29 cellular contexts compared by ENCODE assay signal in the genomic region with DNA sequence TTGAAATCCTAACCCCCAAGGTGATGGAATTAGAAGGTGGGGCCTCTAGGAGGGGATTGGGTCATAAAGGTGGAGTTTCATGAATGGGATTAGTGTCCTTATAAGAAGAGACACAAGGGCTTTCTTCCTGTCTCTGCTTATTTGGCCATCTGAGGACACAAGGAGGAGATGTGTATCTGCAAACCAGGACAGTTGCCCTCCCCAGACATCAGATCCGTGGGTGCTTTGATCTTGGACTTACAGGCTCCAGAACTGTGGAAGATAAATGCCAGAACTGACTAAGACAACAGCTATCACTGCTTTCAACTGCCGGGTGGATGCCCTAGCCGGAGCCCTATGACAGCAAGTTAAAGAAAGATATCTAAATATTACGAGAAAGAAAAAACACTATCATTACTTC.
"Had no signal": no experiment of that assay in that cellular context is flagged by ENCODE, and none has a peak within 500 bp of the region (broad histone marks: within the 10 kb centered on the region; RNA-seq: fewer than 3 reads in every experiment).

No MANE protein-coding gene starts in this region.

- H3K36me3 Mint-ChIP-seq: memory B cell; mesothelial cell of epicardium; naive B cell; natural killer cell treated with Interleukin-12 subunit alpha and Interleukin-12 subunit beta and Interleukin-15 and Interleukin-18, amount 100 ng/mL, for 72 hours; stimulated activated effector memory CD8-positive, alpha-beta T cell treated with anti-CD3 and anti-CD28 coated beads, Interleukin-12 subunit alpha, Interleukin-12 subunit beta, amount 100 ng/mL, for 72 hours had no signal

- H3K9me3 Mint-ChIP-seq: dendritic cell treated with granulocyte-macrophage colony-stimulating factor and Interleukin-4, amounts not matched to agents 40 ng/mL and 50 ng/mL, for 4 days; memory B cell; natural killer cell treated with Interleukin-12 subunit alpha and Interleukin-12 subunit beta and Interleukin-15 and Interleukin-18, amount 100 ng/mL, for 72 hours; stimulated activated effector memory CD8-positive, alpha-beta T cell treated with anti-CD3 and anti-CD28 coated beads, Interleukin-12 subunit alpha, Interleukin-12 subunit beta, amount 100 ng/mL, for 72 hours had no signal

- H3K4me2 ChIP-seq: smooth muscle cell had no signal

- H3K27ac ChIP-seq: colonic mucosa, esophagus squamous epithelium, heart right ventricle, prostate gland, right atrium auricular region, thoracic aorta, tibial nerve, vagina had no signal

- H3K4me3 Mint-ChIP-seq: dendritic cell treated with granulocyte-macrophage colony-stimulating factor and Interleukin-4, amounts not matched to agents 40 ng/mL and 50 ng/mL, for 4 days; memory B cell; mesothelial cell of epicardium; natural killer cell treated with Interleukin-12 subunit alpha and Interleukin-12 subunit beta and Interleukin-15 and Interleukin-18, amount 100 ng/mL, for 72 hours; stimulated activated effector memory CD8-positive, alpha-beta T cell treated with anti-CD3 and anti-CD28 coated beads, Interleukin-12 subunit alpha, Interleukin-12 subunit beta, amount 100 ng/mL, for 72 hours had no signal

- DNase-seq: colonic mucosa; effector memory CD4-positive, alpha-beta T cell; esophagus squamous epithelium; foreskin melanocyte; glutamatergic neuron; heart right ventricle; hypothalamus; kidney; mucosa of descending colon; naive B cell; nucleus accumbens; stimulated activated CD4-positive, alpha-beta T cell treated with anti-CD3 and anti-CD28 coated beads, Interleukin-2, amount 100 ng/mL, for 24 hours; stimulated activated CD4-positive, alpha-beta T cell treated with anti-CD3 and anti-CD28 coated beads, Interleukin-4, amount 100 ng/mL, for 24 hours; stimulated activated naive CD4-positive, alpha-beta T cell treated with Interleukin-2 at 50 U/mL for 16 hours had no signal

- H3K4me1 Mint-ChIP-seq: memory B cell; naive B cell; stimulated activated effector memory CD8-positive, alpha-beta T cell treated with anti-CD3 and anti-CD28 coated beads, Interleukin-12 subunit alpha, Interleukin-12 subunit beta, amount 100 ng/mL, for 72 hours had no signal

- H3K27me3 ChIP-seq: colonic mucosa, esophagus squamous epithelium, right atrium auricular region, tibial nerve, vagina had no signal

- H3K4me3 ChIP-seq: colonic mucosa, esophagus squamous epithelium, heart right ventricle, lung, mucosa of descending colon, prostate gland, right atrium auricular region, smooth muscle cell, thoracic aorta, tibial nerve, vagina had no signal

- H3K27me3 Mint-ChIP-seq: dendritic cell treated with granulocyte-macrophage colony-stimulating factor and Interleukin-4, amounts not matched to agents 40 ng/mL and 50 ng/mL, for 4 days had no signal

- H3K9me3 ChIP-seq: colonic mucosa, esophagus squamous epithelium, heart right ventricle, mucosa of descending colon, prostate gland, right atrium auricular region, thoracic aorta, tibial nerve, vagina had no signal

- H3K27ac Mint-ChIP-seq: dendritic cell treated with granulocyte-macrophage colony-stimulating factor and Interleukin-4, amounts not matched to agents 40 ng/mL and 50 ng/mL, for 4 days; memory B cell; mesothelial cell of epicardium; naive B cell; natural killer cell treated with Interleukin-12 subunit alpha and Interleukin-12 subunit beta and Interleukin-15 and Interleukin-18, amount 100 ng/mL, for 72 hours; stimulated activated effector memory CD8-positive, alpha-beta T cell treated with anti-CD3 and anti-CD28 coated beads, Interleukin-12 subunit alpha, Interleukin-12 subunit beta, amount 100 ng/mL, for 72 hours had no signal

- H3K4me1 ChIP-seq: colonic mucosa, esophagus squamous epithelium, heart right ventricle, prostate gland, right atrium auricular region, tibial nerve, vagina had no signal

- ATAC-seq: heart right ventricle; left lobe of liver; mucosa of descending colon; natural killer cell treated with Interleukin-12 subunit alpha and Interleukin-12 subunit beta and Interleukin-15 and Interleukin-18, amount 100 ng/mL, for 72 hours; sciatic nerve had no signal

- H3K36me3 ChIP-seq: colonic mucosa, esophagus squamous epithelium, heart right ventricle, prostate gland, right atrium auricular region, thoracic aorta, tibial nerve, vagina had no signal

- FAIRE-seq: endothelial cell of umbilical vein, kidney had no signal
